ENCODE assay signal across 10 cellular contexts in the genomic region with DNA sequence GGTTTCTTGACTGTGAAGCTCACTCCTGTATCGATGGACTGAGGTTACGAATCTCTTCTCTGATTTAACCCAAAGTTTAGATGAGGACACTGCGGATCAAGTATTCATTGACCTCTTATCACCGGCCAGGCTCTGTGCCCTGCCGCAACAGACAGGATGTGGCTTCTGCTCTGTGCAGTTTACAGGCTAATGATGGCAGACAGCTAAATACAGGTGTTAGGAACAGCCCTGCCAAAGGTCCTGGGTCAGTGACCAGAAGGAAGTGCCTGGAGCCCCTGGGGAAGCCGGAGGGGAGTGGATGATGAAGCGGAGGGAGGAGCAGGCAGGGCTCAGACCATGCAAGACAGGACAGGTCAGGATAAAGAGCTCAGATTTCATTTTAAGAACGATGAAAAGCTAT. TPM values are rescaled to one million over a fixed set of nuclear protein-coding genes. Genes with fewer than 3 reads are reported as not detected.
DNase-seq lines count a peak whose midpoint lies in the region; ATAC-seq and TF ChIP-seq lines count a peak whose summit lies in the region.
"Had no signal": no experiment of that assay in that cellular context is flagged by ENCODE, and none has a peak within 500 bp of the region (broad histone marks: within the 10 kb centered on the region; RNA-seq: fewer than 3 reads in every experiment).

No MANE protein-coding gene starts in this region.

- H2BK15ac ChIP-seq in mesendoderm (replicated peaks; ENCODE audit: low read depth), result no peak overlapping the region

- H3K9ac ChIP-seq in mesendoderm (ENCODE audit: low read length), result no peak overlapping the region

- no peaks in the 10 kb centered on the region for H3K79me2 ChIP-seq in mesendoderm (ENCODE audit: control insufficient read depth, insufficient read depth, low read length)

- ATAC-seq in GM21447 (IDR thresholded peaks at IDR 0.05; ENCODE audit: unreplicated experiment), result peak; percentile 73
- ATAC-seq in HG03521 (IDR thresholded peaks at IDR 0.05; ENCODE audit: unreplicated experiment), result peak; percentile 52
- ATAC-seq: PC-3 had no signal

- H3K9me3 Mint-ChIP-seq in mesothelial cell of epicardium, result peaks cover 3% of the 10 kb centered on the region

- H3K79me1 ChIP-seq in mesendoderm (ENCODE audit: low read length), result peaks cover 1% of the 10 kb centered on the region

- H3K18ac ChIP-seq in mesendoderm (ENCODE audit: low read length), result no peak overlapping the region

- no peak overlapping the region for H3K23ac ChIP-seq in mesendoderm (ENCODE audit: low read length)

- H3K4me1 Mint-ChIP-seq in mesothelial cell of epicardium, result peaks cover 1% of the 10 kb centered on the region

- peaks cover 14% of the 10 kb centered on the region for H3K27me3 Mint-ChIP-seq in mesothelial cell of epicardium (ENCODE audit: low read depth)

- H3K36me3 Mint-ChIP-seq in mesothelial cell of epicardium, result peaks cover 3% of the 10 kb centered on the region

- DNase-seq in GM10266 (ENCODE audit: extremely low spot score) (peak; percentile 23), epithelial cell of esophagus (ENCODE audit: low read depth) (peak; percentile 27), mesendoderm (no peak), NCI-H1417 treated with DMSO at 0.1 percent for 48 hours (lab: John Stamatoyannopoulos, UW) (no peak), NCI-H2029 (lab: John Stamatoyannopoulos, UW) (no peak), mesothelial cell of epicardium (ENCODE audit: low spot score in 2 of 2, unreplicated experiment in 2 of 2) (no peak)
- DNase-seq: mammary epithelial cell, PC-3 had no signal

- H4K8ac ChIP-seq in mesendoderm (ENCODE audit: low read depth, low read length), result no peak overlapping the region

- no peak overlapping the region for H3K56ac ChIP-seq in mesendoderm (ENCODE audit: low read length)

- H3K36me3 ChIP-seq in mesendoderm (ENCODE audit: control insufficient read depth, insufficient read depth, low read length), result no peaks in the 10 kb centered on the region

- H3K4me3 ChIP-seq in epithelial cell of esophagus (ENCODE audit: low read length) (no peak overlapping the region), mesendoderm (ENCODE audit: low read length) (no peak overlapping the region)

- H2BK120ac ChIP-seq in mesendoderm (ENCODE audit: low read depth, low read length), result no peak overlapping the region

- H4K5ac ChIP-seq in mesendoderm (ENCODE audit: low read length), result no peak overlapping the region

- H3K4me1 ChIP-seq in mesendoderm (ENCODE audit: control insufficient read depth, low read depth, low read length), result no peaks in the 10 kb centered on the region

- whole genome bisulfite sequencing in mesendoderm (ENCODE audit: extremely low coverage, insufficient coverage, low lambda C conversion rate), result no CpG with 5 or more reads among the region's 8 CpGs

- H3K4me3 Mint-ChIP-seq in mesothelial cell of epicardium, result no peak overlapping the region

- H3K4me2 ChIP-seq in mesendoderm (ENCODE audit: low read length), result no peak overlapping the region

- H3K27ac ChIP-seq in mesendoderm (ENCODE audit: low read depth, low read length), result no peak overlapping the region

- no peak overlapping the region for H3K27ac Mint-ChIP-seq in mesothelial cell of epicardium

- no peak overlapping the region for H2BK5ac ChIP-seq in mesendoderm (ENCODE audit: low read length)

- TF ChIP-seq CTCF in GM10266 (IDR thresholded peaks at IDR 0.05; ENCODE audit: control insufficient read depth, insufficient read depth, low read depth, missing control alignments) (no peak), epithelial cell of esophagus (IDR thresholded peaks at IDR 0.05; ENCODE audit: insufficient read depth, low read depth, low read length, missing control alignments) (no peak), mesothelial cell of epicardium (IDR thresholded peaks at IDR 0.05; ENCODE audit: unreplicated experiment) (no peak)

- no peak overlapping the region for H2AK5ac ChIP-seq in mesendoderm (ENCODE audit: low read length)

- H3K4ac ChIP-seq in mesendoderm (ENCODE audit: low read depth, low read length), result no peak overlapping the region

- H3K27me3 ChIP-seq in mesendoderm (ENCODE audit: insufficient read depth, low read length, poor library complexity), result no peaks in the 10 kb centered on the region

RNA-seq across cellular contexts. Expression of a gene that starts 44.4 kb away (rescaled TPM):
- 32.0 TPM for polyA plus RNA-seq in mesendoderm (2013, experiment 1 of 2)
- 30.7 TPM for polyA plus RNA-seq in mesendoderm (2013, experiment 2 of 2)
- 76.7 to 80.6 TPM (median 78.9 TPM) in 3 replicates for total RNA-seq in mesothelial cell of epicardium

Comparison
In these comparisons a context has a peak if more than half of its experiments do, and no peak if none do; other contexts are left out.
1. DNase-seq: peak in GM10266 (single experiment) and epithelial cell of esophagus (single experiment); none in mesendoderm (single experiment), NCI-H1417 treated with DMSO at 0.1 percent for 48 hours (single experiment), NCI-H2029 (single experiment) and mesothelial cell of epicardium (0 of 2).